Comparison of ENCODE assay signal across 1 cellular context in genomic region chr11:64334764-64335741, GRCh38.
TF ChIP-seq lines count a peak whose summit lies in the region.

No MANE protein-coding gene starts in this region.

TF ChIP-seq in K562, 482 proteins besides CTCF, POLR2A, EP300 and RAD21 (continued from another document):
- TF ChIP-seq CHAMP1 (IDR thresholded peaks at IDR 0.05) (peak; percentile 85), ATF3 (IDR thresholded peaks at IDR 0.05) (peak; percentile 99), ATF3 (CRISPR knock-in tag; conservative IDR thresholded peaks at IDR 0.05) (peak; percentile 96), ZNF175 (CRISPR knock-in tag; IDR thresholded peaks at IDR 0.05; ENCODE audit: low read depth) (peak; percentile 95), PPARD (CRISPR knock-in tag; IDR thresholded peaks at IDR 0.05) (no peak), FOXM1 (IDR thresholded peaks at IDR 0.05; ENCODE audit: low read depth) (peak; percentile 90), FOXM1 (CRISPR knock-in tag; IDR thresholded peaks at IDR 0.05; ENCODE audit: low read depth) (no peak), ZNF318 (IDR thresholded peaks at IDR 0.05; ENCODE audit: borderline replicate concordance in 1 of 2, low read depth in 1 of 2) (peak in 1 of 2 experiments; percentile 97; a peak in 2 of 4 replicates)
